In genomic region chr5:6003040-6003825, GRCh38 we compare ENCODE assay signal across 24 cellular contexts.
A peak's percentile ranks its signal among the peaks of the same experiment; 100 is the strongest.
DNase-seq lines count a peak whose midpoint lies in the region; FAIRE-seq and TF ChIP-seq lines count a peak whose summit lies in the region.
"Had no signal": no experiment of that assay in that cellular context is flagged by ENCODE, and none has a peak within 500 bp of the region (broad histone marks: within the 10 kb centered on the region; RNA-seq: fewer than 3 reads in every experiment).

No MANE protein-coding gene starts in this region.

- H4K20me1 ChIP-seq in keratinocyte (ENCODE audit: control insufficient read depth, extremely low read depth, insufficient read depth, low read length): no peaks in the 10 kb centered on the region

- H3K9ac ChIP-seq in keratinocyte (ENCODE audit: control insufficient read depth, extremely low read depth, insufficient read depth, low read length): no peak overlapping the region
- H3K9ac ChIP-seq: GM23248 had no signal

- no peak overlapping the region for H3K4me3 ChIP-seq in HEK293 (ENCODE audit: low read depth, low read length)
- H3K4me3 ChIP-seq in MG63: no peak overlapping the region
- H3K4me3 ChIP-seq in SJSA1: no peak overlapping the region
- H3K4me3 ChIP-seq in keratinocyte (ENCODE audit: control insufficient read depth in 2 of 3, extremely low read depth in 1 of 3, insufficient read depth in 2 of 3, low read depth in 1 of 3, low read length in 3 of 3): no peak overlapping the region
- H3K4me3 ChIP-seq: A549, GM23248, Peyer's patch had no signal

- FAIRE-seq in keratinocyte (lab: Jason Lieb, UNC): no peak
- FAIRE-seq: A549, GM12891 had no signal

- peak; percentile 23 for DNase-seq in MG63
- DNase-seq in SJSA1 (ENCODE audit: low read depth in 1 of 2, low spot score in 2 of 2): peak; percentile 75 to 80
- no peak for DNase-seq in keratinocyte (ENCODE audit: low read depth, low spot score)
- no peak for DNase-seq in NCI-H510A treated with DMSO at 0.1 percent for 48 hours (lab: John Stamatoyannopoulos, UW)
- no peak for DNase-seq in activated CD8-positive, alpha-beta memory T cell treated with anti-CD3 and anti-CD28 coated beads for 24 hours
- no peak for DNase-seq in glomerular visceral epithelial cell (ENCODE audit: extremely low spot score)
- no peak for DNase-seq in stimulated activated naive CD4-positive, alpha-beta T cell (lab: John Stamatoyannopoulos, UW)
- DNase-seq: BE2C; DMS 273 treated with DMSO at 0.1 percent for 48 hours; DMS79 treated with DMSO at 0.1 percent for 48 hours; GM23248; H9; KBM-7; MV-4-11; NCI-H1105 treated with DMSO at 0.1 percent for 48 hours; NCI-H2029 treated with DMSO at 0.1 percent for 48 hours; NCI-H2171; NCI-H345; NCI-H526; NK-92 treated with Interleukin-12 subunit alpha and Interleukin-12 subunit beta, amount 100 ng/mL, for 24 hours; Peyer's patch had no signal

- CTCF ChIA-PET in HEK293 (lab: Yijun Ruan, JAX): interaction anchor here (0.6 kb wide), 1 partner anchor 32 kb away, joined by 3 read pairs; no protein-coding TSS in a partner anchor

- H3K27ac ChIP-seq in HEK293 (ENCODE audit: extremely low read depth, low read depth, low read length) (no peak overlapping the region), SJSA1 (0 out of 2 replicates have a peak overlapping the region, but pooled peaks have one; percentile 3), keratinocyte (ENCODE audit: control insufficient read depth, insufficient read depth, low read length) (no peak overlapping the region)
- H3K27ac ChIP-seq: A549, GM23248, Peyer's patch had no signal

- no peak overlapping the region for H2AFZ ChIP-seq in keratinocyte (ENCODE audit: control insufficient read depth, low read length)
- H2AFZ ChIP-seq: GM23248 had no signal

- peak overlapping the region; percentile 20 for H3K4me2 ChIP-seq in keratinocyte (ENCODE audit: control insufficient read depth, extremely low read depth, insufficient read depth, low read depth, low read length)
- H3K4me2 ChIP-seq: A549 had no signal

- dilution Hi-C loops in keratinocyte (cut with MboI; ENCODE audit: extremely low pct_ligation_motif_present, low sequenced_read_pairs): no loop called here

- TF ChIP-seq CTCF in HEK293 (tag by site-specific recombination; IDR thresholded peaks at IDR 0.05): no peak
- TF ChIP-seq CTCF in keratinocyte (optimal IDR thresholded peaks at IDR 0.05 in 1 of 3, IDR thresholded peaks at IDR 0.05 in 1 of 3, conservative IDR thresholded peaks at IDR 0.05 in 1 of 3; ENCODE audit: extremely low read depth in 1 of 3, insufficient read depth in 2 of 3, low read length in 3 of 3): no peak

- H3K9me3 ChIP-seq in HEK293 (ENCODE audit: control insufficient read depth, insufficient read depth, low read depth, low read length) (no peaks in the 10 kb centered on the region), MG63 (no peaks in the 10 kb centered on the region), SJSA1 (replicated peaks) (no peaks in the 10 kb centered on the region), keratinocyte (ENCODE audit: control insufficient read depth, low read depth, low read length) (no peaks in the 10 kb centered on the region)
- H3K9me3 ChIP-seq: A549, BE2C, Peyer's patch had no signal

- POLR2A ChIA-PET in HEK293 (lab: Yijun Ruan, JAX): no interaction called here

- H3K4me1 ChIP-seq in HEK293 (ENCODE audit: control insufficient read depth, insufficient read depth, low read length) (no peaks in the 10 kb centered on the region), SJSA1 (replicated peaks) (peaks cover 23% of the 10 kb centered on the region), keratinocyte (ENCODE audit: control insufficient read depth, extremely low read depth, insufficient read depth, low read length) (peaks cover 5% of the 10 kb centered on the region)
- H3K4me1 ChIP-seq: A549, BE2C, Peyer's patch had no signal

- H3K27me3 ChIP-seq in MG63 (peaks cover 7% of the 10 kb centered on the region; the same call in 1 of the 2 replicates), SJSA1 (replicated peaks) (no peaks in the 10 kb centered on the region), keratinocyte (ENCODE audit: control insufficient read depth, extremely low read depth, insufficient read depth, low read length) (no peaks in the 10 kb centered on the region)
- H3K27me3 ChIP-seq: BE2C, Peyer's patch had no signal

- H3K79me2 ChIP-seq in keratinocyte (ENCODE audit: control insufficient read depth, insufficient read depth, low read length): no peaks in the 10 kb centered on the region

- no peaks in the 10 kb centered on the region for H3K9me1 ChIP-seq in keratinocyte (ENCODE audit: control insufficient read depth, extremely low read depth, insufficient read depth, low read length)

- H3K36me3 ChIP-seq in HEK293 (ENCODE audit: control insufficient read depth in 2 of 2, insufficient read depth in 1 of 2, low read length in 2 of 2) (no peaks in the 10 kb centered on the region), MG63 (no peaks in the 10 kb centered on the region), SJSA1 (no peaks in the 10 kb centered on the region), keratinocyte (ENCODE audit: control insufficient read depth in 2 of 2, extremely low read depth in 1 of 2, insufficient read depth in 2 of 2, low read length in 2 of 2) (no peaks in the 10 kb centered on the region)
- H3K36me3 ChIP-seq: BE2C, Peyer's patch had no signal

TF ChIP-seq in HEK293, 187 proteins besides CTCF, POLR2A, EP300 and RAD21:
- TF ChIP-seq ZFHX2 (tag by site-specific recombination; conservative IDR thresholded peaks at IDR 0.05) (0 out of 2 replicates have a peak, but pooled peaks have one; percentile 13), EGR2 (tag by site-specific recombination; IDR thresholded peaks at IDR 0.05; ENCODE audit: low read depth) (peak; percentile 63), KLF10 (tag by site-specific recombination; IDR thresholded peaks at IDR 0.05) (no peak)
TF ChIP-seq in HEK293: peak in this region for 2.

Comparison
In these comparisons a context has a peak if more than half of its experiments do, and no peak if none do; other contexts are left out.
1. DNase-seq: peak in MG63 (single experiment) and SJSA1 (2 of 2); none in keratinocyte (single experiment), NCI-H510A treated with DMSO at 0.1 percent for 48 hours (single experiment), activated CD8-positive, alpha-beta memory T cell treated with anti-CD3 and anti-CD28 coated beads for 24 hours (single experiment), glomerular visceral epithelial cell (single experiment) and stimulated activated naive CD4-positive, alpha-beta T cell (0 of 6).